ENCODE assay signal across 1 cellular context in the genomic region with DNA sequence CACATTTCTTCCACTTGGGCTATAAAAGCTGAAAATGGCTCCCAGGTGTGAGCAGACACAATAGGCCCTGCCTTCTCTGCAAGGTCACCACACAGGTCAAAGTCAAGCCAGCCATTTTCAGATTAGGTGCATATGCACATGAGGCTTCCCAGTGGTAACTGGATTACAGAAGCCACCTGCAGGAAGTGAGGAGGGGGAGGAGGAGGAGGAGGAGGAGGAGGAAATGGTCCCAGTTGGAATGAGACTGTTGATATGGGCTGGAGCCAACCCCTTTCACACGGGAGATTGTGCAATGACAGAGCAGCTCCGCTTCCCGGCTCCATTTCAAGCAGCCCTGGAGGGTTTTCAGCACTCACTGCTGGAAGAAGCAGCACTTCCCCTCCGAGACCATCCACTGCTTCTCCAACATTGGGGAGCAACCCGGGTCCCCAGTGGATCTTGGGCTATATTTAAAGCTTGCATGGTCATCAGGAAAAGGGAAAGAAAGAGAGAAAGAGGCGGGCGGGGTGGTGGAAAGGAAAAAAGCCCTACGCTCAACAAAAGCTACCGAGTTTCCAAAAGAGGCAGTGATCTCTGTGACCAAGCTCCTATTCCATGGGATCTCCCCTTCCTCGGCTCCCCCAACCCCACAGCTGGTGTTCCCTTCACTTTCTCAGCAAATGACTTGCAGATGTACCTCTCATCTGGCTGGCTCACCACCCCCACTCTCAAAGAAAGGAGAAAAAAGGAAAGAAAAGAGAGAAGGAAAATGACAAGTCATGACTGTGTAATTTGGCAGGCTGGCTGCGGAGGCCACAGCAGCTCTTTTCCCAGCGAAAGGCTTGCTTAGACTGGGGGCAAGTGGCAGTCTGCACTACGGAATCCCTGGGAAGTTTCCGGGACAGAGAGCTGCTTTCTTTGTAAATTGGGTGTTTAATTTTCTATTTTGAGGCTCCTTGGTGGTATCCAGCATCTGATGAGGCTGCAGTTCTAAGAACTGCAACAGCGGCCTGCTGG.
TF ChIP-seq lines count a peak whose summit lies in the region.

No MANE protein-coding gene starts in this region.

TF ChIP-seq in HepG2, 621 proteins besides CTCF, POLR2A, EP300 and RAD21 (continued from another document and continues in another):
- TF ChIP-seq PHF5A (CRISPR knock-in tag; IDR thresholded peaks at IDR 0.05; ENCODE audit: low read depth, unreplicated experiment) (no peak), NR2F2 (IDR thresholded peaks at IDR 0.05; ENCODE audit: borderline replicate concordance, low read depth) (no peak), ZNF101 (CRISPR knock-in tag; IDR thresholded peaks at IDR 0.05; ENCODE audit: borderline replicate concordance, low read depth) (no peak), SALL1 (CRISPR knock-in tag; IDR thresholded peaks at IDR 0.05) (peak; percentile 61), ZNF160 (CRISPR knock-in tag; IDR thresholded peaks at IDR 0.05) (no peak), SP2 (CRISPR knock-in tag; IDR thresholded peaks at IDR 0.05) (no peak), POGZ (CRISPR knock-in tag; IDR thresholded peaks at IDR 0.05) (peak; percentile 55; the same call in 1 of the 2 replicates), CAMTA2 (CRISPR knock-in tag; IDR thresholded peaks at IDR 0.05; ENCODE audit: borderline replicate concordance) (no peak), SP1 (IDR thresholded peaks at IDR 0.05) (no peak), SP1 (CRISPR knock-in tag; IDR thresholded peaks at IDR 0.05) (no peak), PHF20 (CRISPR knock-in tag; IDR thresholded peaks at IDR 0.05) (no peak), ZMYM3 (CRISPR knock-in tag; IDR thresholded peaks at IDR 0.05) (no peak), SIX1 (CRISPR knock-in tag; IDR thresholded peaks at IDR 0.05; ENCODE audit: borderline replicate concordance) (no peak), ZFP36L1 (CRISPR knock-in tag; IDR thresholded peaks at IDR 0.05) (no peak), TCF7 (IDR thresholded peaks at IDR 0.05; ENCODE audit: low read depth) (peak; percentile 16; the same call in 1 of the 2 replicates), POLR2AphosphoS5 (IDR thresholded peaks at IDR 0.05; ENCODE audit: low read depth, low read length) (no peak), YY1 (IDR thresholded peaks at IDR 0.05; ENCODE audit: insufficient read depth, insufficient replicate concordance, low read depth, low read length) (no peak), DR1 (CRISPR knock-in tag; IDR thresholded peaks at IDR 0.05) (no peak), MTA3 (CRISPR knock-in tag; IDR thresholded peaks at IDR 0.05) (no peak), ZNF10 (CRISPR knock-in tag; IDR thresholded peaks at IDR 0.05; ENCODE audit: borderline replicate concordance, low read depth) (no peak), ZNF331 (CRISPR knock-in tag; IDR thresholded peaks at IDR 0.05) (no peak), NONO (IDR thresholded peaks at IDR 0.05) (no peak), NONO (CRISPR knock-in tag; conservative IDR thresholded peaks at IDR 0.05) (0 out of 2 replicates have a peak, but pooled peaks have one; percentile 33), ZNF557 (CRISPR knock-in tag; IDR thresholded peaks at IDR 0.05) (no peak)
- TF ChIP-seq, protein P1, sequence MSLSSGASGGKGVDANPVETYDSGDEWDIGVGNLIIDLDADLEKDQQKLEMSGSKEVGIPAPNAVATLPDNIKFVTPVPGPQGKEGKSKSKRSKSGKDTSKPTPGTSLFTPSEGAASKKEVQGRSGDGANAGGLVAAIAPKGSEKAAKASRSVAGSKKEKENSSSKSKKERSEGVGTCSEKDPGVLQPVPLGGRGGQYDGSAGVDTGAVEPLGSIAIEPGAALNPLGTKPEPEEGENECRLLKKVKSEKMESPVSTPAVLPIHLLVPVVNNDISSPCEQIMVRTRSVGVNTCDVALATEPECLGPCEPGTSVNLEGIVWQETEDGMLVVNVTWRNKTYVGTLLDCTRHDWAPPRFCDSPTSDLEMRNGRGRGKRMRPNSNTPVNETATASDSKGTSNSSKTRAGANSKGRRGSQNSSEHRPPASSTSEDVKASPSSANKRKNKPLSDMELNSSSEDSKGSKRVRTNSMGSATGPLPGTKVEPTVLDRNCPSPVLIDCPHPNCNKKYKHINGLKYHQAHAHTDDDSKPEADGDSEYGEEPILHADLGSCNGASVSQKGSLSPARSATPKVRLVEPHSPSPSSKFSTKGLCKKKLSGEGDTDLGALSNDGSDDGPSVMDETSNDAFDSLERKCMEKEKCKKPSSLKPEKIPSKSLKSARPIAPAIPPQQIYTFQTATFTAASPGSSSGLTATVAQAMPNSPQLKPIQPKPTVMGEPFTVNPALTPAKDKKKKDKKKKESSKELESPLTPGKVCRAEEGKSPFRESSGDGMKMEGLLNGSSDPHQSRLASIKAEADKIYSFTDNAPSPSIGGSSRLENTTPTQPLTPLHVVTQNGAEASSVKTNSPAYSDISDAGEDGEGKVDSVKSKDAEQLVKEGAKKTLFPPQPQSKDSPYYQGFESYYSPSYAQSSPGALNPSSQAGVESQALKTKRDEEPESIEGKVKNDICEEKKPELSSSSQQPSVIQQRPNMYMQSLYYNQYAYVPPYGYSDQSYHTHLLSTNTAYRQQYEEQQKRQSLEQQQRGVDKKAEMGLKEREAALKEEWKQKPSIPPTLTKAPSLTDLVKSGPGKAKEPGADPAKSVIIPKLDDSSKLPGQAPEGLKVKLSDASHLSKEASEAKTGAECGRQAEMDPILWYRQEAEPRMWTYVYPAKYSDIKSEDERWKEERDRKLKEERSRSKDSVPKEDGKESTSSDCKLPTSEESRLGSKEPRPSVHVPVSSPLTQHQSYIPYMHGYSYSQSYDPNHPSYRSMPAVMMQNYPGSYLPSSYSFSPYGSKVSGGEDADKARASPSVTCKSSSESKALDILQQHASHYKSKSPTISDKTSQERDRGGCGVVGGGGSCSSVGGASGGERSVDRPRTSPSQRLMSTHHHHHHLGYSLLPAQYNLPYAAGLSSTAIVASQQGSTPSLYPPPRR (CRISPR knock-in tag; IDR thresholded peaks at IDR 0.05; ENCODE audit: borderline replicate concordance): 0 out of 2 replicates have a peak, but pooled peaks have one; percentile 31
- TF ChIP-seq, protein P2, sequence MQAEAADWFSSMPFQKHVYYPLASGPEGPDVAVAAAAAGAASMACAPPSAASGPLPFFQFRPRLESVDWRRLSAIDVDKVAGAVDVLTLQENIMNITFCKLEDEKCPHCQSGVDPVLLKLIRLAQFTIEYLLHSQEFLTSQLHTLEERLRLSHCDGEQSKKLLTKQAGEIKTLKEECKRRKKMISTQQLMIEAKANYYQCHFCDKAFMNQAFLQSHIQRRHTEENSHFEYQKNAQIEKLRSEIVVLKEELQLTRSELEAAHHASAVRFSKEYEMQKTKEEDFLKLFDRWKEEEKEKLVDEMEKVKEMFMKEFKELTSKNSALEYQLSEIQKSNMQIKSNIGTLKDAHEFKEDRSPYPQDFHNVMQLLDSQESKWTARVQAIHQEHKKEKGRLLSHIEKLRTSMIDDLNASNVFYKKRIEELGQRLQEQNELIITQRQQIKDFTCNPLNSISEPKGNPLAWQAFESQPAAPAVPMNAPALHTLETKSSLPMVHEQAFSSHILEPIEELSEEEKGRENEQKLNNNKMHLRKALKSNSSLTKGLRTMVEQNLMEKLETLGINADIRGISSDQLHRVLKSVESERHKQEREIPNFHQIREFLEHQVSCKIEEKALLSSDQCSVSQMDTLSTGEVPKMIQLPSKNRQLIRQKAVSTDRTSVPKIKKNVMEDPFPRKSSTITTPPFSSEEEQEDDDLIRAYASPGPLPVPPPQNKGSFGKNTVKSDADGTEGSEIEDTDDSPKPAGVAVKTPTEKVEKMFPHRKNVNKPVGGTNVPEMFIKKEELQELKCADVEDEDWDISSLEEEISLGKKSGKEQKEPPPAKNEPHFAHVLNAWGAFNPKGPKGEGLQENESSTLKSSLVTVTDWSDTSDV (CRISPR knock-in tag; IDR thresholded peaks at IDR 0.05): no peak
- TF ChIP-seq, protein P3, sequence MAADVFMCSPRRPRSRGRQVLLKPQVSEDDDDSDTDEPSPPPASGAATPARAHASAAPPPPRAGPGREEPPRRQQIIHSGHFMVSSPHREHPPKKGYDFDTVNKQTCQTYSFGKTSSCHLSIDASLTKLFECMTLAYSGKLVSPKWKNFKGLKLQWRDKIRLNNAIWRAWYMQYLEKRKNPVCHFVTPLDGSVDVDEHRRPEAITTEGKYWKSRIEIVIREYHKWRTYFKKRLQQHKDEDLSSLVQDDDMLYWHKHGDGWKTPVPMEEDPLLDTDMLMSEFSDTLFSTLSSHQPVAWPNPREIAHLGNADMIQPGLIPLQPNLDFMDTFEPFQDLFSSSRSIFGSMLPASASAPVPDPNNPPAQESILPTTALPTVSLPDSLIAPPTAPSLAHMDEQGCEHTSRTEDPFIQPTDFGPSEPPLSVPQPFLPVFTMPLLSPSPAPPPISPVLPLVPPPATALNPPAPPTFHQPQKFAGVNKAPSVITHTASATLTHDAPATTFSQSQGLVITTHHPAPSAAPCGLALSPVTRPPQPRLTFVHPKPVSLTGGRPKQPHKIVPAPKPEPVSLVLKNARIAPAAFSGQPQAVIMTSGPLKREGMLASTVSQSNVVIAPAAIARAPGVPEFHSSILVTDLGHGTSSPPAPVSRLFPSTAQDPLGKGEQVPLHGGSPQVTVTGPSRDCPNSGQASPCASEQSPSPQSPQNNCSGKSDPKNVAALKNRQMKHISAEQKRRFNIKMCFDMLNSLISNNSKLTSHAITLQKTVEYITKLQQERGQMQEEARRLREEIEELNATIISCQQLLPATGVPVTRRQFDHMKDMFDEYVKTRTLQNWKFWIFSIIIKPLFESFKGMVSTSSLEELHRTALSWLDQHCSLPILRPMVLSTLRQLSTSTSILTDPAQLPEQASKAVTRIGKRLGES (CRISPR knock-in tag; IDR thresholded peaks at IDR 0.05; ENCODE audit: borderline replicate concordance): no peak
- TF ChIP-seq, protein P4, sequence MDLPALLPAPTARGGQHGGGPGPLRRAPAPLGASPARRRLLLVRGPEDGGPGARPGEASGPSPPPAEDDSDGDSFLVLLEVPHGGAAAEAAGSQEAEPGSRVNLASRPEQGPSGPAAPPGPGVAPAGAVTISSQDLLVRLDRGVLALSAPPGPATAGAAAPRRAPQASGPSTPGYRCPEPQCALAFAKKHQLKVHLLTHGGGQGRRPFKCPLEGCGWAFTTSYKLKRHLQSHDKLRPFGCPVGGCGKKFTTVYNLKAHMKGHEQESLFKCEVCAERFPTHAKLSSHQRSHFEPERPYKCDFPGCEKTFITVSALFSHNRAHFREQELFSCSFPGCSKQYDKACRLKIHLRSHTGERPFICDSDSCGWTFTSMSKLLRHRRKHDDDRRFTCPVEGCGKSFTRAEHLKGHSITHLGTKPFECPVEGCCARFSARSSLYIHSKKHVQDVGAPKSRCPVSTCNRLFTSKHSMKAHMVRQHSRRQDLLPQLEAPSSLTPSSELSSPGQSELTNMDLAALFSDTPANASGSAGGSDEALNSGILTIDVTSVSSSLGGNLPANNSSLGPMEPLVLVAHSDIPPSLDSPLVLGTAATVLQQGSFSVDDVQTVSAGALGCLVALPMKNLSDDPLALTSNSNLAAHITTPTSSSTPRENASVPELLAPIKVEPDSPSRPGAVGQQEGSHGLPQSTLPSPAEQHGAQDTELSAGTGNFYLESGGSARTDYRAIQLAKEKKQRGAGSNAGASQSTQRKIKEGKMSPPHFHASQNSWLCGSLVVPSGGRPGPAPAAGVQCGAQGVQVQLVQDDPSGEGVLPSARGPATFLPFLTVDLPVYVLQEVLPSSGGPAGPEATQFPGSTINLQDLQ (CRISPR knock-in tag; IDR thresholded peaks at IDR 0.05): no peak
- TF ChIP-seq, protein P5, sequence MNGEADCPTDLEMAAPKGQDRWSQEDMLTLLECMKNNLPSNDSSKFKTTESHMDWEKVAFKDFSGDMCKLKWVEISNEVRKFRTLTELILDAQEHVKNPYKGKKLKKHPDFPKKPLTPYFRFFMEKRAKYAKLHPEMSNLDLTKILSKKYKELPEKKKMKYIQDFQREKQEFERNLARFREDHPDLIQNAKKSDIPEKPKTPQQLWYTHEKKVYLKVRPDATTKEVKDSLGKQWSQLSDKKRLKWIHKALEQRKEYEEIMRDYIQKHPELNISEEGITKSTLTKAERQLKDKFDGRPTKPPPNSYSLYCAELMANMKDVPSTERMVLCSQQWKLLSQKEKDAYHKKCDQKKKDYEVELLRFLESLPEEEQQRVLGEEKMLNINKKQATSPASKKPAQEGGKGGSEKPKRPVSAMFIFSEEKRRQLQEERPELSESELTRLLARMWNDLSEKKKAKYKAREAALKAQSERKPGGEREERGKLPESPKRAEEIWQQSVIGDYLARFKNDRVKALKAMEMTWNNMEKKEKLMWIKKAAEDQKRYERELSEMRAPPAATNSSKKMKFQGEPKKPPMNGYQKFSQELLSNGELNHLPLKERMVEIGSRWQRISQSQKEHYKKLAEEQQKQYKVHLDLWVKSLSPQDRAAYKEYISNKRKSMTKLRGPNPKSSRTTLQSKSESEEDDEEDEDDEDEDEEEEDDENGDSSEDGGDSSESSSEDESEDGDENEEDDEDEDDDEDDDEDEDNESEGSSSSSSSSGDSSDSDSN (CRISPR knock-in tag; IDR thresholded peaks at IDR 0.05): no peak
- TF ChIP-seq, protein P6, sequence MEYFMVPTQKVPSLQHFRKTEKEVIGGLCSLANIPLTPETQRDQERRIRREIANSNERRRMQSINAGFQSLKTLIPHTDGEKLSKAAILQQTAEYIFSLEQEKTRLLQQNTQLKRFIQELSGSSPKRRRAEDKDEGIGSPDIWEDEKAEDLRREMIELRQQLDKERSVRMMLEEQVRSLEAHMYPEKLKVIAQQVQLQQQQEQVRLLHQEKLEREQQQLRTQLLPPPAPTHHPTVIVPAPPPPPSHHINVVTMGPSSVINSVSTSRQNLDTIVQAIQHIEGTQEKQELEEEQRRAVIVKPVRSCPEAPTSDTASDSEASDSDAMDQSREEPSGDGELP (IDR thresholded peaks at IDR 0.05; ENCODE audit: borderline replicate concordance, low read depth): no peak
- TF ChIP-seq, protein P7, sequence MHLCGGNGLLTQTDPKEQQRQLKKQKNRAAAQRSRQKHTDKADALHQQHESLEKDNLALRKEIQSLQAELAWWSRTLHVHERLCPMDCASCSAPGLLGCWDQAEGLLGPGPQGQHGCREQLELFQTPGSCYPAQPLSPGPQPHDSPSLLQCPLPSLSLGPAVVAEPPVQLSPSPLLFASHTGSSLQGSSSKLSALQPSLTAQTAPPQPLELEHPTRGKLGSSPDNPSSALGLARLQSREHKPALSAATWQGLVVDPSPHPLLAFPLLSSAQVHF (CRISPR knock-in tag; IDR thresholded peaks at IDR 0.05): no peak
- TF ChIP-seq, protein P8, sequence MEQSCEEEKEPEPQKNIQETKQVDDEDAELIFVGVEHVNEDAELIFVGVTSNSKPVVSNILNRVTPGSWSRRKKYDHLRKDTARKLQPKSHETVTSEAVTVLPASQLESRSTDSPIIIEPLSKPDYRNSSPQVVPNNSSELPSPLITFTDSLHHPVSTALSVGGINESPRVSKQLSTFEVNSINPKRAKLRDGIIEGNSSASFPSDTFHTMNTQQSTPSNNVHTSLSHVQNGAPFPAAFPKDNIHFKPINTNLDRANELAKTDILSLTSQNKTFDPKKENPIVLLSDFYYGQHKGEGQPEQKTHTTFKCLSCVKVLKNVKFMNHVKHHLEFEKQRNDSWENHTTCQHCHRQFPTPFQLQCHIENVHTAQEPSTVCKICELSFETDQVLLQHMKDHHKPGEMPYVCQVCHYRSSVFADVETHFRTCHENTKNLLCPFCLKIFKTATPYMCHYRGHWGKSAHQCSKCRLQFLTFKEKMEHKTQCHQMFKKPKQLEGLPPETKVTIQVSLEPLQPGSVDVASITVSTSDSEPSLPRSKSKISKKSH (CRISPR knock-in tag; IDR thresholded peaks at IDR 0.05; ENCODE audit: borderline replicate concordance): no peak
